ENCODE assay signal across 10 cellular contexts in genomic region chr6:96499781-96500180, GRCh38. TPM values are rescaled to one million over a fixed set of nuclear protein-coding genes. Genes with fewer than 3 reads are reported as not detected.
A peak's percentile ranks its signal among the peaks of the same experiment; 100 is the strongest.
DNase-seq lines count a peak whose midpoint lies in the region; ATAC-seq and TF ChIP-seq lines count a peak whose summit lies in the region.
"Had no signal": no experiment of that assay in that cellular context is flagged by ENCODE, and none has a peak within 500 bp of the region (broad histone marks: within the 10 kb centered on the region; RNA-seq: fewer than 3 reads in every experiment).

No MANE protein-coding gene starts in this region.

- WGBS in esophagus muscularis mucosa = 86% methylated on average over 3 of the region's 5 CpGs

- TF ChIP-seq POLR2A in esophagus muscularis mucosa (IDR thresholded peaks at IDR 0.05; ENCODE audit: low read depth) = no peak

- peaks cover 0 to 16% (median 5%) of the 10 kb centered on the region in 4 donors for H3K9me3 ChIP-seq in esophagus muscularis mucosa

- ATAC-seq in HG03378 (IDR thresholded peaks at IDR 0.05; ENCODE audit: unreplicated experiment) (no peak), HG02840 (IDR thresholded peaks at IDR 0.05; ENCODE audit: low FRiP score, unreplicated experiment) (no peak)

- H3K36me3 ChIP-seq in esophagus muscularis mucosa = no peaks in the 10 kb centered on the region

- no peak for TF ChIP-seq EP300 in esophagus muscularis mucosa (IDR thresholded peaks at IDR 0.05)

- H3K4me3 ChIP-seq in GM12865 (ENCODE audit: low read depth, low read length) (no peak overlapping the region), esophagus muscularis mucosa (no peak overlapping the region)

- no peak overlapping the region for H3K27ac ChIP-seq in esophagus muscularis mucosa (replicated peaks in 1 of 4)

- no peaks in the 10 kb centered on the region for H3K27me3 ChIP-seq in esophagus muscularis mucosa

- no peaks in the 10 kb centered on the region for H3K4me1 ChIP-seq in esophagus muscularis mucosa

- intact Hi-C loops in esophagus muscularis mucosa (cut with DNase I) = no loop called here

- TF ChIP-seq CTCF in GM12865 (IDR thresholded peaks at IDR 0.05; ENCODE audit: insufficient read depth, low read depth, low read length, missing control alignments) = no peak
- no peak for TF ChIP-seq CTCF in esophagus muscularis mucosa (IDR thresholded peaks at IDR 0.05)

- peak; percentile 18 for DNase-seq in GM12865 (ENCODE audit: low read depth)
- DNase-seq in NCI-H748 treated with DMSO at 0.1 percent for 48 hours (lab: John Stamatoyannopoulos, UW) = peak; percentile 25
- peak; percentile 35 for DNase-seq in activated CD8-positive, alpha-beta memory T cell treated with anti-CD3 and anti-CD28 coated beads, Interleukin-2, amount 50 U/mL, for 1 hour (ENCODE audit: extremely low read depth)
- peak; percentile 1 for DNase-seq in left kidney (ENCODE audit: low read depth, low spot score)
- no peak for DNase-seq in islet precursor cell
- DNase-seq in esophagus muscularis mucosa (ENCODE audit: extremely low spot score) = no peak
- DNase-seq: Calu3, NCI-H1417 treated with DMSO at 0.1 percent for 48 hours had no signal

RNA-seq across cellular contexts. Expression of gene UFL1, which starts 21.8 kb away (rescaled TPM):
- 10 to 100 TPM; 21.3 to 27.0 (median 23.2) TPM for total RNA-seq in esophagus muscularis mucosa

Comparison
In these comparisons a context has a peak if more than half of its experiments do, and no peak if none do; other contexts are left out.
1. DNase-seq: peak in GM12865 (single experiment), NCI-H748 treated with DMSO at 0.1 percent for 48 hours (single experiment), activated CD8-positive, alpha-beta memory T cell treated with anti-CD3 and anti-CD28 coated beads, Interleukin-2, amount 50 U/mL, for 1 hour (single experiment) and left kidney (single experiment); none in islet precursor cell (single experiment) and esophagus muscularis mucosa (single experiment).